ENCODE assay signal across 11 cellular contexts in genomic region chr11:289706-290620, GRCh38. TPM values are rescaled to one million over a fixed set of nuclear protein-coding genes. Genes with fewer than 3 reads are reported as not detected.
DNase-seq lines count a peak whose midpoint lies in the region; ATAC-seq, FAIRE-seq and TF ChIP-seq lines count a peak whose summit lies in the region.
"Had no signal": no experiment of that assay in that cellular context is flagged by ENCODE, and none has a peak within 500 bp of the region (broad histone marks: within the 10 kb centered on the region; RNA-seq: fewer than 3 reads in every experiment).

No MANE protein-coding gene starts in this region.

- H4K20me1 ChIP-seq in GM12878 (ENCODE audit: control insufficient read depth, insufficient read depth) = no peaks in the 10 kb centered on the region

- H3K9ac ChIP-seq in GM12878 (ENCODE audit: control insufficient read depth, insufficient read depth, low read length) = no peak overlapping the region

- H3K36me3 ChIP-seq in GM12878 (ENCODE audit: control insufficient read depth in 2 of 2, insufficient read depth in 2 of 2, low read length in 1 of 2) (no peaks in the 10 kb centered on the region), upper lobe of right lung (peaks cover 4% of the 10 kb centered on the region)

- H3K4me3 ChIP-seq in GM12878 = peak overlapping the region; percentile 58
- H3K4me3 ChIP-seq in upper lobe of right lung = peak overlapping the region; percentile 69

- no peaks in the 10 kb centered on the region for H3K9me3 ChIP-seq in GM12878 (replicated peaks; ENCODE audit: control insufficient read depth, insufficient read depth, low read length)
- no peaks in the 10 kb centered on the region for H3K9me3 ChIP-seq in upper lobe of right lung

- no peak for TF ChIP-seq POLR2A in GM12878 (IDR thresholded peaks at IDR 0.05; ENCODE audit: low read depth, low read length)

- DNase-seq in activated effector memory CD4-positive, alpha-beta T cell treated with anti-CD3 and anti-CD28 coated beads, Interleukin-2, amount 50 U/mL, for 16 hours = peak; percentile 66
- no peak for DNase-seq in activated effector memory CD4-positive, alpha-beta T cell treated with Interleukin-2 at 50 U/mL for 16 hours
- DNase-seq in GM12878 (ENCODE audit: low read depth, low spot score) = no peak
- DNase-seq in memory B cell (ENCODE audit: low spot score in 2 of 2) = no peak
- peak; percentile 64 for DNase-seq in upper lobe of right lung
- no peak for DNase-seq in DMS53 (lab: John Stamatoyannopoulos, UW)
- DNase-seq in GM10266 (ENCODE audit: extremely low spot score) = no peak
- no peak for DNase-seq in NOMO-1 treated with DMSO at 0.1 percent for 48 hours (lab: John Stamatoyannopoulos, UW; ENCODE audit: unreplicated experiment)
- DNase-seq: DMS79 had no signal

- RAD21 ChIA-PET in GM12878 (lab: Charles Lee; ENCODE audit: unreplicated experiment) = interaction anchor here (1.0 to 1.4 kb wide), 3 partner anchors 21 to 83 kb away, joined by 3 to 4 read pairs (median 4); partner anchors contain the start of genes BET1L and RIC8A

- peak overlapping the region; percentile 63 for H3K27ac Mint-ChIP-seq in memory B cell

- H3K79me2 ChIP-seq in GM12878 (ENCODE audit: control insufficient read depth, insufficient read depth, low read length) = no peaks in the 10 kb centered on the region

- no peak for FAIRE-seq in GM12878 (lab: Jason Lieb, UNC)
- FAIRE-seq: islet of Langerhans had no signal

- CTCF ChIA-PET in GM12878 (lab: Yijun Ruan, JAX) = interaction anchor here (1.7 to 1.8 kb wide), 3 partner anchors 15 to 39 kb away, joined by 3 to 9 read pairs (median 7); no protein-coding TSS in a partner anchor

- H2AFZ ChIP-seq in GM12878 (ENCODE audit: control insufficient read depth, low read depth, low read length) = no peak overlapping the region

- H3K4me1 ChIP-seq in GM12878 (ENCODE audit: control insufficient read depth, insufficient read depth, low read length) (peaks cover 8% of the 10 kb centered on the region; the same call in 1 of the 2 replicates), upper lobe of right lung (peaks cover 18% of the 10 kb centered on the region)

- WGBS in GM12878 (ENCODE audit: insufficient coverage, insufficient replicate concordance, low lambda C conversion rate, missing lambda C conversion rate) = 73% methylated on average over 36 of the region's 48 CpGs

- H3K27me3 Mint-ChIP-seq in memory B cell = peaks cover 6% of the 10 kb centered on the region

- TSS peak; percentile 76 for BruUV-seq in GM12878 (replicated peaks; lab: Mats Ljungman, UMichigan)

- POLR2A ChIA-PET in GM12878 (lab: Charles Lee) = interaction anchor here (0.6 to 3.5 kb wide), 4 partner anchors 22 to 40 kb away, joined by 3 to 10 read pairs (median 4); no protein-coding TSS in a partner anchor

- in situ Hi-C loops in GM12878 (cut with MboI) = no loop called here

- peaks cover 10% of the 10 kb centered on the region for H3K36me3 Mint-ChIP-seq in memory B cell

- peak overlapping the region; percentile 82 for H3K4me2 ChIP-seq in GM12878 (ENCODE audit: control insufficient read depth, insufficient read depth)

- no peak; the same call in 1 of the 3 replicates for ATAC-seq in GM12878
- ATAC-seq in memory B cell (ENCODE audit: low read depth) = no peak
- no peak for ATAC-seq in upper lobe of right lung

- H3K4me3 Mint-ChIP-seq in memory B cell = peak overlapping the region; percentile 82

- no peaks in the 10 kb centered on the region for H3K9me3 Mint-ChIP-seq in memory B cell

- intact Hi-C loops in GM12878 (cut with micrococcal nuclease; ENCODE audit: unreplicated experiment) = no loop called here
- intact Hi-C loops in upper lobe of right lung (cut with DNase I) = no loop called here

- H3K27me3 ChIP-seq in GM12878 (replicated peaks in 1 of 2; ENCODE audit: control insufficient read depth in 2 of 2, insufficient read depth in 2 of 2, low read length in 1 of 2) = peaks cover 1 to 2% of the 10 kb centered on the region in 2 experiments; a peak in 3 of 4 replicates
- peaks cover 12% of the 10 kb centered on the region for H3K27me3 ChIP-seq in upper lobe of right lung

- TF ChIP-seq CTCF in GM12878 (IDR thresholded peaks at IDR 0.05 in 2 of 3, conservative IDR thresholded peaks at IDR 0.05 in 1 of 3; ENCODE audit: control insufficient read depth in 2 of 3, extremely low read depth in 1 of 3, insufficient read depth in 1 of 3, low read depth in 3 of 3, low read length in 3 of 3) (no peak), upper lobe of right lung (IDR thresholded peaks at IDR 0.05) (no peak), GM10266 (IDR thresholded peaks at IDR 0.05; ENCODE audit: control insufficient read depth, insufficient read depth, low read depth, missing control alignments) (no peak)

- TF ChIP-seq RAD21 in GM12878 (IDR thresholded peaks at IDR 0.05; ENCODE audit: insufficient read depth, low read depth, low read length) = no peak

- peaks cover 23% of the 10 kb centered on the region for H3K4me1 Mint-ChIP-seq in memory B cell

- TF ChIP-seq EP300 in GM12878 (IDR thresholded peaks at IDR 0.05; ENCODE audit: borderline replicate concordance in 1 of 2, control insufficient read depth in 1 of 2, low read depth in 2 of 2, low read length in 2 of 2) = no peak

- H3K27ac ChIP-seq in GM12878 (ENCODE audit: control insufficient read depth, insufficient read depth) (no peak overlapping the region), upper lobe of right lung (peak overlapping the region; percentile 47)

- SMC1A ChIA-PET in GM12878 (lab: Charles Lee; ENCODE audit: uncharacterized antibody, unreplicated experiment) = interaction anchor here (0.6 to 1.2 kb wide), 2 partner anchors 18 to 39 kb away, joined by 3 to 4 read pairs; no protein-coding TSS in a partner anchor

RNA-seq across cellular contexts. Expression of gene PGGHG, which starts 1.0 kb away (rescaled TPM):
- total RNA-seq in GM12878 (2013; cell fraction: nucleolus; rRNA removed) = 80.7 and 93.8 TPM in 2 replicates
- total RNA-seq in GM12878 (2014; rRNA removed) (3.5 and 3.9 TPM in 2 replicates), GM12878 (2014; rRNA removed; fragmentation: Illumina TruSeq; extraction: Trizol) (1.3 and 1.9 TPM in 2 replicates), GM12878 (2021) (7.3 and 8.2 TPM in 2 replicates), upper lobe of right lung (105 TPM)
- polyA plus RNA-seq in GM12878 (2011; ENCODE audit: low read depth) = 13.0 TPM
- polyA plus RNA-seq in GM12878 (2011; rRNA removed) (1.7 and 2.9 TPM in 2 replicates), GM12878 (2014; fragmentation: Illumina TruSeq; extraction: Trizol) (0.17 and 1.5 TPM in 2 replicates), GM12878 (2014; fragmentation: Nextera tagmentation; extraction: Ambion mirVana) (under 1 TPM; 0.10 to 0.27 TPM), GM12878 (2014; rRNA removed) (7.9 and 8.3 TPM in 2 replicates), GM12878 (2016; fragmentation: Nextera tagmentation; extraction: Ambion mirVana) (1 to 10 TPM; 1.0 to 1.7 TPM)
- polyA plus RNA-seq in GM12878 (2011; cell fraction: cytosol; rRNA removed) = 2.1 and 4.4 TPM in 2 replicates
- polyA plus RNA-seq in GM12878 (2011; cell fraction: nucleus; rRNA removed) = 82.4 and 97.9 TPM in 2 replicates
- polyA plus RNA-seq in GM12878 (2012) = 34.6 and 36.7 TPM in 2 replicates
- polyA minus RNA-seq in GM12878 (2011; rRNA and poly(A)+ RNA removed) = 0.80 and 2.4 TPM in 2 replicates
- polyA minus RNA-seq in GM12878 (2011; cell fraction: cytosol; rRNA and poly(A)+ RNA removed) = 0.80 and 1.1 TPM in 2 replicates
- polyA minus RNA-seq in GM12878 (2011; cell fraction: nucleus; rRNA and poly(A)+ RNA removed) = 7.3 and 13.1 TPM in 2 replicates

RNA-seq across cellular contexts. Expression of gene IFITM5, which starts 9.4 kb away (rescaled TPM):
- total RNA-seq in GM12878 (2013; cell fraction: nucleolus; rRNA removed) = not detected in 2 replicates
- total RNA-seq in GM12878 (2014; rRNA removed) = not detected in 2 replicates
- total RNA-seq in GM12878 (2014; rRNA removed; fragmentation: Illumina TruSeq; extraction: Trizol) = not detected in 2 replicates
- not detected in 2 replicates for total RNA-seq in GM12878 (2021)
- not detected for polyA plus RNA-seq in GM12878 (2011; ENCODE audit: low read depth)
- not detected in 2 replicates for polyA plus RNA-seq in GM12878 (2011; rRNA removed)
- not detected in 2 replicates for polyA plus RNA-seq in GM12878 (2011; cell fraction: cytosol; rRNA removed)
- polyA plus RNA-seq in GM12878 (2011; cell fraction: nucleus; rRNA removed) = not detected in 2 replicates
- not detected in 2 replicates for polyA plus RNA-seq in GM12878 (2012)
- polyA plus RNA-seq in GM12878 (2014; fragmentation: Illumina TruSeq; extraction: Trizol) = not detected in 2 replicates
- polyA plus RNA-seq in GM12878 (2014; fragmentation: Nextera tagmentation; extraction: Ambion mirVana) = not detected
- polyA plus RNA-seq in GM12878 (2014; rRNA removed) = not detected in 2 replicates
- polyA plus RNA-seq in GM12878 (2016; fragmentation: Nextera tagmentation; extraction: Ambion mirVana) = not detected
- not detected in 2 replicates for polyA minus RNA-seq in GM12878 (2011; rRNA and poly(A)+ RNA removed)
- not detected in 2 replicates for polyA minus RNA-seq in GM12878 (2011; cell fraction: cytosol; rRNA and poly(A)+ RNA removed)
- not detected in 2 replicates for polyA minus RNA-seq in GM12878 (2011; cell fraction: nucleus; rRNA and poly(A)+ RNA removed)
- total RNA-seq in upper lobe of right lung = not detected
- total RNA-seq: T-helper 2 cell treated with Interferon-gamma antibody and Interleukin-4, amounts not matched to agents 100 ng/mL and 5 ng/mL, for 36 hours had no signal

RNA-seq across cellular contexts. Expression of gene NLRP6, which starts 11.8 kb away (rescaled TPM):
- 1.3 and 2.2 TPM in 2 replicates for total RNA-seq in GM12878 (2013; cell fraction: nucleolus; rRNA removed)
- total RNA-seq in GM12878 (2014; rRNA removed) (0.11 TPM in 1 of 2 replicates, not detected in the other), GM12878 (2014; rRNA removed; fragmentation: Illumina TruSeq; extraction: Trizol) (not detected in 2 replicates), GM12878 (2021) (0.11 TPM in 1 of 2 replicates, not detected in the other), upper lobe of right lung (1.7 TPM)
- polyA plus RNA-seq in GM12878 (2011; ENCODE audit: low read depth) = not detected
- polyA plus RNA-seq in GM12878 (2011; rRNA removed) (0.03 TPM in 1 of 2 replicates, not detected in the other), GM12878 (2014; fragmentation: Illumina TruSeq; extraction: Trizol) (not detected in 2 replicates), GM12878 (2014; fragmentation: Nextera tagmentation; extraction: Ambion mirVana) (not detected), GM12878 (2014; rRNA removed) (not detected in 2 replicates), GM12878 (2016; fragmentation: Nextera tagmentation; extraction: Ambion mirVana) (not detected)
- polyA plus RNA-seq in GM12878 (2011; cell fraction: cytosol; rRNA removed) = 0.09 and 0.13 TPM in 2 replicates
- 0.28 and 0.45 TPM in 2 replicates for polyA plus RNA-seq in GM12878 (2011; cell fraction: nucleus; rRNA removed)
- polyA plus RNA-seq in GM12878 (2012) = 0.07 and 0.10 TPM in 2 replicates
- polyA minus RNA-seq in GM12878 (2011; rRNA and poly(A)+ RNA removed) = 0.10 TPM in 1 of 2 replicates, not detected in the other
- polyA minus RNA-seq in GM12878 (2011; cell fraction: cytosol; rRNA and poly(A)+ RNA removed) = not detected in 2 replicates
- 0.24 and 0.57 TPM in 2 replicates for polyA minus RNA-seq in GM12878 (2011; cell fraction: nucleus; rRNA and poly(A)+ RNA removed)

RNA-seq across cellular contexts. Expression of gene IFITM2, which starts 17.7 kb away (rescaled TPM):
- 32.0 and 32.3 TPM in 2 replicates for total RNA-seq in GM12878 (2013; cell fraction: nucleolus; rRNA removed)
- total RNA-seq in GM12878 (2014; rRNA removed) (267 and 271 TPM in 2 replicates), GM12878 (2014; rRNA removed; fragmentation: Illumina TruSeq; extraction: Trizol) (295 and 327 TPM in 2 replicates), GM12878 (2021) (676 and 768 TPM in 2 replicates), upper lobe of right lung (521 TPM)
- 582 TPM for polyA plus RNA-seq in GM12878 (2011; ENCODE audit: low read depth)
- polyA plus RNA-seq in GM12878 (2011; rRNA removed) (116 and 205 TPM in 2 replicates), GM12878 (2014; fragmentation: Illumina TruSeq; extraction: Trizol) (422 and 741 TPM in 2 replicates), GM12878 (2014; fragmentation: Nextera tagmentation; extraction: Ambion mirVana) (1,000 to 10,000 TPM; 2,669 to 3,672 TPM), GM12878 (2014; rRNA removed) (611 and 755 TPM in 2 replicates), GM12878 (2016; fragmentation: Nextera tagmentation; extraction: Ambion mirVana) (100 to 1,000 TPM; 707 to 829 TPM)
- polyA plus RNA-seq in GM12878 (2011; cell fraction: cytosol; rRNA removed) = 159 and 247 TPM in 2 replicates
- 40.7 and 48.7 TPM in 2 replicates for polyA plus RNA-seq in GM12878 (2011; cell fraction: nucleus; rRNA removed)
- 605 and 961 TPM in 2 replicates for polyA plus RNA-seq in GM12878 (2012)
- 67.7 and 77.6 TPM in 2 replicates for polyA minus RNA-seq in GM12878 (2011; rRNA and poly(A)+ RNA removed)
- polyA minus RNA-seq in GM12878 (2011; cell fraction: cytosol; rRNA and poly(A)+ RNA removed) = 83.9 and 93.5 TPM in 2 replicates
- 31.3 and 51.8 TPM in 2 replicates for polyA minus RNA-seq in GM12878 (2011; cell fraction: nucleus; rRNA and poly(A)+ RNA removed)

RNA-seq across cellular contexts. Expression of gene IFITM1, which starts 23.9 kb away (rescaled TPM):
- total RNA-seq in GM12878 (2013; cell fraction: nucleolus; rRNA removed) = 166 and 177 TPM in 2 replicates
- 543 and 574 TPM in 2 replicates for total RNA-seq in GM12878 (2014; rRNA removed)
- 485 and 549 TPM in 2 replicates for total RNA-seq in GM12878 (2014; rRNA removed; fragmentation: Illumina TruSeq; extraction: Trizol)
- 396 and 453 TPM in 2 replicates for total RNA-seq in GM12878 (2021)
- 839 TPM for polyA plus RNA-seq in GM12878 (2011; ENCODE audit: low read depth)
- polyA plus RNA-seq in GM12878 (2011; rRNA removed) = 240 and 671 TPM in 2 replicates
- 1,141 and 1,225 TPM in 2 replicates for polyA plus RNA-seq in GM12878 (2011; cell fraction: cytosol; rRNA removed)
- 403 and 488 TPM in 2 replicates for polyA plus RNA-seq in GM12878 (2011; cell fraction: nucleus; rRNA removed)
- 758 and 904 TPM in 2 replicates for polyA plus RNA-seq in GM12878 (2012)
- 491 and 1,007 TPM in 2 replicates for polyA plus RNA-seq in GM12878 (2014; fragmentation: Illumina TruSeq; extraction: Trizol)
- 1,000 to 10,000 TPM; 1,771 to 2,788 TPM for polyA plus RNA-seq in GM12878 (2014; fragmentation: Nextera tagmentation; extraction: Ambion mirVana)
- polyA plus RNA-seq in GM12878 (2014; rRNA removed) = 864 and 887 TPM in 2 replicates
- 100 to 1,000 TPM; 456 to 479 TPM for polyA plus RNA-seq in GM12878 (2016; fragmentation: Nextera tagmentation; extraction: Ambion mirVana)
- 804 and 1,098 TPM in 2 replicates for polyA minus RNA-seq in GM12878 (2011; rRNA and poly(A)+ RNA removed)
- 178 and 190 TPM in 2 replicates for polyA minus RNA-seq in GM12878 (2011; cell fraction: cytosol; rRNA and poly(A)+ RNA removed)
- polyA minus RNA-seq in GM12878 (2011; cell fraction: nucleus; rRNA and poly(A)+ RNA removed) = 183 and 217 TPM in 2 replicates
- 128 TPM for total RNA-seq in upper lobe of right lung

Comparison
In these comparisons a context has a peak if more than half of its experiments do, and no peak if none do; other contexts are left out.
1. DNase-seq: peak in activated effector memory CD4-positive, alpha-beta T cell treated with anti-CD3 and anti-CD28 coated beads, Interleukin-2, amount 50 U/mL, for 16 hours (single experiment) and upper lobe of right lung (single experiment); none in activated effector memory CD4-positive, alpha-beta T cell treated with Interleukin-2 at 50 U/mL for 16 hours (single experiment), GM12878 (single experiment), memory B cell (0 of 2), DMS53 (single experiment), GM10266 (single experiment) and NOMO-1 treated with DMSO at 0.1 percent for 48 hours (single experiment).